8 cellular contexts compared by ENCODE assay signal in the genomic region with DNA sequence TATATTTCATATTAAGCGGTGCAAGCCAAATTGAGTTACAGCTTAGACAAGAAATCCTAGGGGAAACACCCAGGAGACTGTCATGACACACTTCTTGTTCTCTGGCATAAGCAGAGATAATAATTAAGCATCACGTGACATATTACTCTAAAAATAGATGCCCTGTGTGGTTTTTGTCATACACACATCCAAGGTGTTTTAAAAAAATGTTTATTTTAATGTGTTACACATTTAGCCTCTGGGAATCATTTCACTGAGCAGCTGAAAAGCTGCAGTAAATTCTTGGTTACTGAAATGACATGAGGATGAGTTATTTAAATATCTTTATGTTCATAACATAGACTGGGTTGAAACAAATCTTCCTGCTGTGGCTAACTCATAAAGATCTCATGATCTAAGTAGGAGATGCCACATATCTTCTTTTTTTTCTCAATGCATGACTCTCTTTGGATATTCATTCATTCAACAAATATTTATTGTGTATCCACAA. TPM values are rescaled to one million over a fixed set of nuclear protein-coding genes. Genes with fewer than 3 reads are reported as not detected.
A peak's percentile ranks its signal among the peaks of the same experiment; 100 is the strongest.
DNase-seq lines count a peak whose midpoint lies in the region; ATAC-seq and TF ChIP-seq lines count a peak whose summit lies in the region.

No MANE protein-coding gene starts in this region.

- H3K27ac ChIP-seq in heart left ventricle (peak overlapping the region in 4 of 12 donors; percentile 3 to 43 (median 24)), endodermal cell (ENCODE audit: low read depth, low read length) (no peak overlapping the region)

- peaks cover 0 to 8% (median 0%) of the 10 kb centered on the region in 12 donors for H3K9me3 ChIP-seq in heart left ventricle
- peaks cover 19% of the 10 kb centered on the region for H3K9me3 ChIP-seq in endodermal cell (ENCODE audit: control insufficient read depth, low read length)

- H3K9ac ChIP-seq in endodermal cell (ENCODE audit: extremely low read depth, low read length, poor library complexity, severe bottlenecking), result no peak overlapping the region

- H3K4me1 ChIP-seq in heart left ventricle (peaks cover 0 to 7% (median 0%) of the 10 kb centered on the region in 12 donors), endodermal cell (ENCODE audit: control insufficient read depth, insufficient read depth, low read length) (no peaks in the 10 kb centered on the region)

- DNase-seq in GM06990 (ENCODE audit: extremely low read depth, insufficient read length), result peak; percentile 26
- DNase-seq in heart left ventricle, result no peak
- no peak for DNase-seq in stimulated activated CD4-positive, alpha-beta T cell treated with anti-CD3 and anti-CD28 coated beads, Interleukin-2, amount 100 ng/mL, for 48 hours
- DNase-seq in central memory CD4-positive, alpha-beta T cell, result no peak
- DNase-seq in endodermal cell, result no peak
- no peak for DNase-seq in activated T-helper 1 cell treated with anti-CD3 and anti-CD28 coated beads, Interleukin-12 subunit alpha, Interleukin-12 subunit beta, Interleukin-2, Interleukin-4 antibody, amounts not matched to agents 30 ng/mL and 10 ng/mL and 1 ng/mL, durations not matched to agents 14 hours and 24 hours and 36 hours (ENCODE audit: low spot score)

- no peaks in the 10 kb centered on the region for H3K27me3 Mint-ChIP-seq in endodermal cell (ENCODE audit: insufficient read depth)
- no peaks in the 10 kb centered on the region for H3K27me3 Mint-ChIP-seq in activated T-helper 1 cell treated with anti-CD3 and anti-CD28 coated beads, Interleukin-12 subunit alpha, Interleukin-12 subunit beta, Interleukin-2, Interleukin-4 antibody, amounts not matched to agents 30 ng/mL and 10 ng/mL and 1 ng/mL, durations not matched to agents 14 hours and 24 hours and 36 hours (ENCODE audit: insufficient read depth)

- peaks cover 31% of the 10 kb centered on the region for H3K9me3 Mint-ChIP-seq in endodermal cell
- H3K9me3 Mint-ChIP-seq in activated T-helper 1 cell treated with anti-CD3 and anti-CD28 coated beads, Interleukin-12 subunit alpha, Interleukin-12 subunit beta, Interleukin-2, Interleukin-4 antibody, amounts not matched to agents 30 ng/mL and 10 ng/mL and 1 ng/mL, durations not matched to agents 14 hours and 24 hours and 36 hours, result peaks cover 55% of the 10 kb centered on the region

- TF ChIP-seq CTCF in GM06990 (IDR thresholded peaks at IDR 0.05; ENCODE audit: insufficient read depth, low read length, poor library complexity, severe bottlenecking) (no peak), heart left ventricle (IDR thresholded peaks at IDR 0.05) (no peak), endodermal cell (conservative IDR thresholded peaks at IDR 0.05) (no peak)

- H3K4me3 ChIP-seq in GM06990 (replicated peaks; ENCODE audit: low read depth, low read length) (no peak overlapping the region), heart left ventricle (no peak overlapping the region), endodermal cell (ENCODE audit: low read length) (no peak overlapping the region)

- H3K36me3 Mint-ChIP-seq in endodermal cell (ENCODE audit: low read depth), result peaks cover 7% of the 10 kb centered on the region
- peaks cover 42% of the 10 kb centered on the region for H3K36me3 Mint-ChIP-seq in activated T-helper 1 cell treated with anti-CD3 and anti-CD28 coated beads, Interleukin-12 subunit alpha, Interleukin-12 subunit beta, Interleukin-2, Interleukin-4 antibody, amounts not matched to agents 30 ng/mL and 10 ng/mL and 1 ng/mL, durations not matched to agents 14 hours and 24 hours and 36 hours (ENCODE audit: low read depth)

- H3K4me1 Mint-ChIP-seq in endodermal cell, result no peaks in the 10 kb centered on the region
- peaks cover 19% of the 10 kb centered on the region for H3K4me1 Mint-ChIP-seq in activated T-helper 1 cell treated with anti-CD3 and anti-CD28 coated beads, Interleukin-12 subunit alpha, Interleukin-12 subunit beta, Interleukin-2, Interleukin-4 antibody, amounts not matched to agents 30 ng/mL and 10 ng/mL and 1 ng/mL, durations not matched to agents 14 hours and 24 hours and 36 hours (ENCODE audit: low read depth)

- 23 to 29% (median 24%) methylated on average over 2 of the region's 2 CpGs for WGBS in heart left ventricle, 4 donors
- 89% methylated on average over 2 of the region's 2 CpGs; no CpG with 5 or more reads in 1 of the 2 experiments for WGBS in endodermal cell (ENCODE audit: insufficient coverage in 1 of 2, insufficient read length in 1 of 2), 2 experiments

- intact Hi-C loops in heart left ventricle (cut with DNase I), result no loop called here
- intact Hi-C loops in activated T-helper 1 cell treated with anti-CD3 and anti-CD28 coated beads, Interleukin-12 subunit alpha, Interleukin-12 subunit beta, Interleukin-2, Interleukin-4 antibody, amounts not matched to agents 30 ng/mL and 10 ng/mL and 1 ng/mL, durations not matched to agents 14 hours and 24 hours and 36 hours (cut with micrococcal nuclease), result no loop called here

- no peaks in the 10 kb centered on the region for H3K27me3 ChIP-seq in GM06990 (replicated peaks; ENCODE audit: control insufficient read depth, insufficient read depth, low read length)
- no peaks in the 10 kb centered on the region for H3K27me3 ChIP-seq in heart left ventricle
- no peaks in the 10 kb centered on the region for H3K27me3 ChIP-seq in endodermal cell (ENCODE audit: control insufficient read depth, insufficient read depth, low read length, poor library complexity, severe bottlenecking)

- peak; percentile 36 for ATAC-seq in GM21367 (IDR thresholded peaks at IDR 0.05; ENCODE audit: unreplicated experiment)
- peak; percentile 53 for ATAC-seq in HG03342 (IDR thresholded peaks at IDR 0.05; ENCODE audit: unreplicated experiment)
- ATAC-seq in heart left ventricle, result peak; percentile 81 to 90 (median 84)

- no peak overlapping the region for H3K27ac Mint-ChIP-seq in endodermal cell
- H3K27ac Mint-ChIP-seq in activated T-helper 1 cell treated with anti-CD3 and anti-CD28 coated beads, Interleukin-12 subunit alpha, Interleukin-12 subunit beta, Interleukin-2, Interleukin-4 antibody, amounts not matched to agents 30 ng/mL and 10 ng/mL and 1 ng/mL, durations not matched to agents 14 hours and 24 hours and 36 hours, result no peak overlapping the region

- H3K36me3 ChIP-seq in GM06990 (ENCODE audit: control insufficient read depth, insufficient read depth, low read length) (no peaks in the 10 kb centered on the region), heart left ventricle (no peaks in the 10 kb centered on the region), endodermal cell (ENCODE audit: control insufficient read depth, insufficient read depth, low read length) (no peaks in the 10 kb centered on the region)

- no peak overlapping the region for H3K4me3 Mint-ChIP-seq in endodermal cell
- H3K4me3 Mint-ChIP-seq in activated T-helper 1 cell treated with anti-CD3 and anti-CD28 coated beads, Interleukin-12 subunit alpha, Interleukin-12 subunit beta, Interleukin-2, Interleukin-4 antibody, amounts not matched to agents 30 ng/mL and 10 ng/mL and 1 ng/mL, durations not matched to agents 14 hours and 24 hours and 36 hours, result no peak overlapping the region

- no peak for TF ChIP-seq POLR2A in heart left ventricle (IDR thresholded peaks at IDR 0.05)

RNA-seq across cellular contexts. Expression of a gene that starts 38.0 kb away (rescaled TPM):
- total RNA-seq in heart left ventricle (1 to 10 TPM in 1 of 9 donors, under 1 TPM in 3, not detected in 5; 0.05 to 1.1 (median 0.14) TPM), endodermal cell (under 1 TPM; 0.55 to 0.68 TPM)
- under 1 TPM in 1 of 2 donors, not detected in 1; 0.08 TPM for polyA plus RNA-seq in heart left ventricle
- 0.64 TPM for polyA plus RNA-seq in endodermal cell (2013, experiment 1 of 2)
- 0.37 TPM for polyA plus RNA-seq in endodermal cell (2013, experiment 2 of 2)
- total RNA-seq in activated T-helper 1 cell treated with anti-CD3 and anti-CD28 coated beads, Interleukin-12 subunit alpha, Interleukin-12 subunit beta, Interleukin-2, Interleukin-4 antibody, amounts not matched to agents 30 ng/mL and 10 ng/mL and 1 ng/mL, durations not matched to agents 14 hours and 24 hours and 36 hours, result 2.1 and 2.4 TPM in 2 replicates
